ENCODE assay signal across 43 cellular contexts in the genomic region with DNA sequence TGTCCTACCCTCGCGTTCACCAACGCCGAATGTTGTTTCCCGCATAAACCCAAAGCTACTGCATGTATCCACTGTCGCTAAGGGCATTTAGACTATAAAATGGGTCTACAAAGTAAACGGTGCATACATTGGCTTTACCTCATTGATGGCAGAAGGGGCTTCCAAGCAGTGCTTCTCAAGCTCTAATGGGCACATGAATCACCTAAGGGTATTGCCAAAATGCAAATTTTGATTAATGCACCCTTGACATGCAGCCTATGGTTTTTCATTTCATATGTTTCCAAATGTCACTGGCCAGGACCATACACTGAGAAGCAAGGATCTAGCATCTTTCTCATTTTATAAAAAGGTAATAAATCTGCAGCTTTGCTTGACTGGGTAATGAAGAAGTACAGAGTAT. TPM values are rescaled to one million over a fixed set of nuclear protein-coding genes. Genes with fewer than 3 reads are reported as not detected.
"Had no signal": no experiment of that assay in that cellular context is flagged by ENCODE, and none has a peak within 500 bp of the region (broad histone marks: within the 10 kb centered on the region; RNA-seq: fewer than 3 reads in every experiment).

No MANE protein-coding gene starts in this region.

- ATAC-seq: activated naive CD4-positive, alpha-beta T cell treated with anti-CD3 and anti-CD28 coated beads, Interleukin-2, amount 50 U/mL, for 72 hours; activated naive CD8-positive, alpha-beta T cell treated with anti-CD3 and anti-CD28 coated beads, Interleukin-2, amount 50 U/mL, for 24 hours; activated T-cell treated with anti-CD3 and anti-CD28 coated beads, Interleukin-2, amount 50 U/mL, for 4 hours; activated T-cell treated with anti-CD3 and anti-CD28 coated beads, Interleukin-2, amount 50 U/mL, for 72 hours; activated T-helper 17 cell treated with anti-CD3 and anti-CD28 coated beads, Interleukin-2, amount 50 U/mL, for 72 hours; body of pancreas had no signal

- H3K27me3 ChIP-seq: adrenal gland, ascending aorta, body of pancreas, brain microvascular endothelial cell, breast epithelium, cardiac muscle cell had no signal

- H3K9me3 ChIP-seq: adrenal gland, ascending aorta, body of pancreas, breast epithelium had no signal

- H3K9me3 Mint-ChIP-seq: activated naive CD4-positive, alpha-beta T cell treated with anti-CD3 and anti-CD28 coated beads for 36 hours; activated naive CD4-positive, alpha-beta T cell treated with anti-CD3 and anti-CD28 coated beads, Interleukin-2, amount 50 U/mL, for 72 hours; activated naive CD8-positive, alpha-beta T cell treated with anti-CD3 and anti-CD28 coated beads for 36 hours; activated naive CD8-positive, alpha-beta T cell treated with anti-CD3 and anti-CD28 coated beads, Interleukin-2, amount 10 ng/mL, durations not matched to agents 7 days and 5 days; activated T-cell treated with anti-CD3 and anti-CD28 coated beads, Interleukin-2, amount 50 U/mL, for 24 hours; activated T-cell treated with anti-CD3 and anti-CD28 coated beads, Interleukin-2, amount 50 U/mL, for 4 hours; activated T-cell treated with anti-CD3 and anti-CD28 coated beads, Interleukin-2, amount 50 U/mL, for 72 hours; activated T-helper 1 cell treated with anti-CD3 and anti-CD28 coated beads, Interleukin-12 subunit alpha, Interleukin-12 subunit beta, Interleukin-2, Interleukin-4 antibody, amounts not matched to agents 30 ng/mL and 10 ng/mL and 1 ng/mL, durations not matched to agents 14 hours and 24 hours and 36 hours; activated T-helper 2 cell treated with anti-CD3 and anti-CD28 coated beads, Interferon-gamma antibody, Interleukin-2, Interleukin-4, amounts not matched to agents 10 μg/mL and 5 μg/mL and 100 μg/mL, durations not matched to agents 14 hours and 24 hours and 36 hours had no signal

- H3K27ac ChIP-seq: adrenal gland, ascending aorta, body of pancreas, brain microvascular endothelial cell, breast epithelium, cardiac muscle cell had no signal

- H3K4me1 ChIP-seq: adrenal gland, ascending aorta, body of pancreas, breast epithelium had no signal

- H3K27me3 Mint-ChIP-seq: activated naive CD4-positive, alpha-beta T cell treated with anti-CD3 and anti-CD28 coated beads, Interleukin-2, amount 10 ng/mL, durations not matched to agents 7 days and 5 days; activated naive CD4-positive, alpha-beta T cell treated with anti-CD3 and anti-CD28 coated beads, Interleukin-2, amount 50 U/mL, for 24 hours; activated naive CD8-positive, alpha-beta T cell treated with anti-CD3 and anti-CD28 coated beads for 36 hours; activated naive CD8-positive, alpha-beta T cell treated with anti-CD3 and anti-CD28 coated beads, Interleukin-2, amount 10 ng/mL, durations not matched to agents 7 days and 5 days; activated naive CD8-positive, alpha-beta T cell treated with anti-CD3 and anti-CD28 coated beads, Interleukin-2, amount 50 U/mL, for 24 hours; activated T-cell treated with anti-CD3 and anti-CD28 coated beads, Interleukin-2, amount 50 U/mL, for 24 hours; brain; central memory CD8-positive, alpha-beta T cell had no signal

- H3K27ac Mint-ChIP-seq: activated naive CD4-positive, alpha-beta T cell treated with anti-CD3 and anti-CD28 coated beads for 36 hours; activated naive CD4-positive, alpha-beta T cell treated with anti-CD3 and anti-CD28 coated beads, Interleukin-2, amount 10 ng/mL, durations not matched to agents 7 days and 5 days; activated naive CD4-positive, alpha-beta T cell treated with anti-CD3 and anti-CD28 coated beads, Interleukin-2, amount 50 U/mL, for 24 hours; activated naive CD4-positive, alpha-beta T cell treated with anti-CD3 and anti-CD28 coated beads, Interleukin-2, amount 50 U/mL, for 72 hours; activated naive CD8-positive, alpha-beta T cell; activated naive CD8-positive, alpha-beta T cell treated with anti-CD3 and anti-CD28 coated beads for 36 hours; activated naive CD8-positive, alpha-beta T cell treated with anti-CD3 and anti-CD28 coated beads, Interleukin-2, amount 10 ng/mL, durations not matched to agents 7 days and 5 days; activated naive CD8-positive, alpha-beta T cell treated with anti-CD3 and anti-CD28 coated beads, Interleukin-2, amount 50 U/mL, for 24 hours; activated T-cell treated with anti-CD3 and anti-CD28 coated beads, Interleukin-2, amount 50 U/mL, for 24 hours; activated T-cell treated with anti-CD3 and anti-CD28 coated beads, Interleukin-2, amount 50 U/mL, for 72 hours; activated T-helper 1 cell treated with anti-CD3 and anti-CD28 coated beads, Interleukin-12 subunit alpha, Interleukin-12 subunit beta, Interleukin-2, Interleukin-4 antibody, amounts not matched to agents 30 ng/mL and 10 ng/mL and 1 ng/mL, durations not matched to agents 14 hours and 24 hours and 36 hours; activated T-helper 17 cell treated with anti-CD3 and anti-CD28 coated beads, Interleukin-2, amount 50 U/mL, for 72 hours; activated T-helper 2 cell treated with anti-CD3 and anti-CD28 coated beads, Interferon-gamma antibody, Interleukin-2, Interleukin-4, amounts not matched to agents 10 μg/mL and 5 μg/mL and 100 μg/mL, durations not matched to agents 14 hours and 24 hours and 36 hours; brain had no signal

- DNase-seq: activated effector memory CD4-positive, alpha-beta T cell treated with anti-CD3 and anti-CD28 coated beads, Interleukin-2, amount 50 U/mL, for 16 hours; activated effector memory CD4-positive, alpha-beta T cell treated with Interleukin-2 at 50 U/mL for 16 hours; activated gamma-delta T cell; activated gamma-delta T cell treated with Interleukin-2 at 50 U/mL for 16 hours; activated naive CD4-positive, alpha-beta T cell; activated naive CD4-positive, alpha-beta T cell treated with anti-CD3 and anti-CD28 coated beads for 36 hours; activated naive CD4-positive, alpha-beta T cell treated with anti-CD3 and anti-CD28 coated beads, Interleukin-2, amount 10 ng/mL, durations not matched to agents 7 days and 5 days; activated naive CD4-positive, alpha-beta T cell treated with anti-CD3 and anti-CD28 coated beads, Interleukin-2, amount 50 U/mL, for 16 hours; activated naive CD8-positive, alpha-beta T cell treated with anti-CD3 and anti-CD28 coated beads for 36 hours; activated naive CD8-positive, alpha-beta T cell treated with anti-CD3 and anti-CD28 coated beads, Interleukin-2, amount 10 ng/mL, durations not matched to agents 7 days and 5 days; activated naive CD8-positive, alpha-beta T cell treated with anti-CD3 and anti-CD28 coated beads, Interleukin-2, amount 50 U/mL, for 24 hours; activated T-cell treated with anti-CD3 and anti-CD28 coated beads, Interleukin-2, amount 50 U/mL, for 1 hour; activated T-cell treated with anti-CD3 and anti-CD28 coated beads, Interleukin-2, amount 50 U/mL, for 24 hours; activated T-cell treated with anti-CD3 and anti-CD28 coated beads, Interleukin-2, amount 50 U/mL, for 4 hours; activated T-cell treated with anti-CD3 and anti-CD28 coated beads, Interleukin-2, amount 50 U/mL, for 48 hours; activated T-cell treated with anti-CD3 and anti-CD28 coated beads, Interleukin-2, amount 50 U/mL, for 72 hours; adrenal gland; amniotic stem cell; amygdala; anterior cingulate cortex; aorta; body of pancreas; brain microvascular endothelial cell; caudate nucleus; central memory CD4-positive, alpha-beta T cell; cerebellar nuclear complex had no signal

- H3K4me3 Mint-ChIP-seq: activated naive CD4-positive, alpha-beta T cell treated with anti-CD3 and anti-CD28 coated beads for 36 hours; activated naive CD4-positive, alpha-beta T cell treated with anti-CD3 and anti-CD28 coated beads, Interleukin-2, amount 10 ng/mL, durations not matched to agents 7 days and 5 days; activated naive CD4-positive, alpha-beta T cell treated with anti-CD3 and anti-CD28 coated beads, Interleukin-2, amount 50 U/mL, for 24 hours; activated naive CD8-positive, alpha-beta T cell; activated naive CD8-positive, alpha-beta T cell treated with anti-CD3 and anti-CD28 coated beads for 36 hours; activated naive CD8-positive, alpha-beta T cell treated with anti-CD3 and anti-CD28 coated beads, Interleukin-2, amount 10 ng/mL, durations not matched to agents 7 days and 5 days; activated naive CD8-positive, alpha-beta T cell treated with anti-CD3 and anti-CD28 coated beads, Interleukin-2, amount 50 U/mL, for 24 hours; activated T-cell treated with anti-CD3 and anti-CD28 coated beads, Interleukin-2, amount 50 U/mL, for 24 hours; activated T-cell treated with anti-CD3 and anti-CD28 coated beads, Interleukin-2, amount 50 U/mL, for 4 hours; activated T-cell treated with anti-CD3 and anti-CD28 coated beads, Interleukin-2, amount 50 U/mL, for 72 hours; activated T-helper 1 cell treated with anti-CD3 and anti-CD28 coated beads, Interleukin-12 subunit alpha, Interleukin-12 subunit beta, Interleukin-2, Interleukin-4 antibody, amounts not matched to agents 30 ng/mL and 10 ng/mL and 1 ng/mL, durations not matched to agents 14 hours and 24 hours and 36 hours; activated T-helper 17 cell treated with anti-CD3 and anti-CD28 coated beads, Interleukin-2, amount 50 U/mL, for 72 hours; brain; central memory CD8-positive, alpha-beta T cell had no signal

- H3K36me3 Mint-ChIP-seq: activated naive CD4-positive, alpha-beta T cell treated with anti-CD3 and anti-CD28 coated beads, Interleukin-2, amount 10 ng/mL, durations not matched to agents 7 days and 5 days; activated naive CD4-positive, alpha-beta T cell treated with anti-CD3 and anti-CD28 coated beads, Interleukin-2, amount 50 U/mL, for 24 hours; activated naive CD4-positive, alpha-beta T cell treated with anti-CD3 and anti-CD28 coated beads, Interleukin-2, amount 50 U/mL, for 72 hours; activated naive CD8-positive, alpha-beta T cell; activated naive CD8-positive, alpha-beta T cell treated with anti-CD3 and anti-CD28 coated beads for 36 hours; activated naive CD8-positive, alpha-beta T cell treated with anti-CD3 and anti-CD28 coated beads, Interleukin-2, amount 10 ng/mL, durations not matched to agents 7 days and 5 days; brain had no signal

- H3K36me3 ChIP-seq: adrenal gland, ascending aorta, brain microvascular endothelial cell, breast epithelium, cardiac muscle cell had no signal

- H3K4me3 ChIP-seq: adrenal gland, ascending aorta, body of pancreas, breast epithelium, cardiac muscle cell had no signal

- H3K4me1 Mint-ChIP-seq: activated naive CD4-positive, alpha-beta T cell treated with anti-CD3 and anti-CD28 coated beads, Interleukin-2, amount 10 ng/mL, durations not matched to agents 7 days and 5 days; activated naive CD4-positive, alpha-beta T cell treated with anti-CD3 and anti-CD28 coated beads, Interleukin-2, amount 50 U/mL, for 24 hours; activated naive CD8-positive, alpha-beta T cell treated with anti-CD3 and anti-CD28 coated beads for 36 hours; activated naive CD8-positive, alpha-beta T cell treated with anti-CD3 and anti-CD28 coated beads, Interleukin-2, amount 10 ng/mL, durations not matched to agents 7 days and 5 days; activated naive CD8-positive, alpha-beta T cell treated with anti-CD3 and anti-CD28 coated beads, Interleukin-2, amount 50 U/mL, for 24 hours; activated T-helper 17 cell treated with anti-CD3 and anti-CD28 coated beads, Interleukin-2, amount 50 U/mL, for 72 hours; brain; central memory CD8-positive, alpha-beta T cell had no signal

RNA-seq across cellular contexts. Expression of a gene that starts 2.7 kb away (rescaled TPM):
- total RNA-seq: activated naive CD4-positive, alpha-beta T cell treated with anti-CD3 and anti-CD28 coated beads for 36 hours; activated naive CD4-positive, alpha-beta T cell treated with anti-CD3 and anti-CD28 coated beads, Interleukin-2, amount 50 U/mL, for 72 hours; activated naive CD8-positive, alpha-beta T cell treated with anti-CD3 and anti-CD28 coated beads for 36 hours; activated naive CD8-positive, alpha-beta T cell treated with anti-CD3 and anti-CD28 coated beads, Interleukin-2, amount 10 ng/mL, durations not matched to agents 7 days and 5 days; activated T-cell treated with anti-CD3 and anti-CD28 coated beads, Interleukin-2, amount 50 U/mL, for 4 hours; activated T-cell treated with anti-CD3 and anti-CD28 coated beads, Interleukin-2, amount 50 U/mL, for 72 hours; activated T-helper 1 cell treated with anti-CD3 and anti-CD28 coated beads, Interleukin-12 subunit alpha, Interleukin-12 subunit beta, Interleukin-2, Interleukin-4 antibody, amounts not matched to agents 30 ng/mL and 10 ng/mL and 1 ng/mL, durations not matched to agents 14 hours and 24 hours and 36 hours; activated T-helper 17 cell treated with anti-CD3 and anti-CD28 coated beads, Interleukin-2, amount 50 U/mL, for 72 hours; activated T-helper 2 cell treated with anti-CD3 and anti-CD28 coated beads, Interferon-gamma antibody, Interleukin-2, Interleukin-4, amounts not matched to agents 10 μg/mL and 5 μg/mL and 100 μg/mL, durations not matched to agents 14 hours and 24 hours and 36 hours; adrenal gland; aorta; ascending aorta; astrocyte; body of pancreas; breast epithelium; bronchial epithelial cell; cardiac muscle cell; cardiac septum; cerebellum; chondrocyte had no signal
- polyA plus RNA-seq: adipose tissue, adrenal gland, aorta, cardiac muscle cell had no signal

RNA-seq across cellular contexts. Expression of a gene that starts 24.7 kb away (rescaled TPM):
- total RNA-seq: activated naive CD4-positive, alpha-beta T cell treated with anti-CD3 and anti-CD28 coated beads for 36 hours; activated naive CD4-positive, alpha-beta T cell treated with anti-CD3 and anti-CD28 coated beads, Interleukin-2, amount 50 U/mL, for 72 hours; activated naive CD8-positive, alpha-beta T cell treated with anti-CD3 and anti-CD28 coated beads for 36 hours; activated naive CD8-positive, alpha-beta T cell treated with anti-CD3 and anti-CD28 coated beads, Interleukin-2, amount 10 ng/mL, durations not matched to agents 7 days and 5 days; activated T-cell treated with anti-CD3 and anti-CD28 coated beads, Interleukin-2, amount 50 U/mL, for 4 hours; activated T-cell treated with anti-CD3 and anti-CD28 coated beads, Interleukin-2, amount 50 U/mL, for 72 hours; activated T-helper 1 cell treated with anti-CD3 and anti-CD28 coated beads, Interleukin-12 subunit alpha, Interleukin-12 subunit beta, Interleukin-2, Interleukin-4 antibody, amounts not matched to agents 30 ng/mL and 10 ng/mL and 1 ng/mL, durations not matched to agents 14 hours and 24 hours and 36 hours; activated T-helper 17 cell treated with anti-CD3 and anti-CD28 coated beads, Interleukin-2, amount 50 U/mL, for 72 hours; activated T-helper 2 cell treated with anti-CD3 and anti-CD28 coated beads, Interferon-gamma antibody, Interleukin-2, Interleukin-4, amounts not matched to agents 10 μg/mL and 5 μg/mL and 100 μg/mL, durations not matched to agents 14 hours and 24 hours and 36 hours; ascending aorta; astrocyte; bronchial epithelial cell; cardiac muscle cell; cardiac septum; cerebellum; chondrocyte had no signal
- polyA plus RNA-seq: adipose tissue, adrenal gland, aorta, cardiac muscle cell had no signal

RNA-seq across cellular contexts. Expression of a gene that starts 34.2 kb away (rescaled TPM):
- total RNA-seq: activated naive CD4-positive, alpha-beta T cell treated with anti-CD3 and anti-CD28 coated beads for 36 hours; activated naive CD4-positive, alpha-beta T cell treated with anti-CD3 and anti-CD28 coated beads, Interleukin-2, amount 50 U/mL, for 72 hours; activated naive CD8-positive, alpha-beta T cell treated with anti-CD3 and anti-CD28 coated beads for 36 hours; activated naive CD8-positive, alpha-beta T cell treated with anti-CD3 and anti-CD28 coated beads, Interleukin-2, amount 10 ng/mL, durations not matched to agents 7 days and 5 days; activated T-cell treated with anti-CD3 and anti-CD28 coated beads, Interleukin-2, amount 50 U/mL, for 4 hours; activated T-cell treated with anti-CD3 and anti-CD28 coated beads, Interleukin-2, amount 50 U/mL, for 72 hours; activated T-helper 1 cell treated with anti-CD3 and anti-CD28 coated beads, Interleukin-12 subunit alpha, Interleukin-12 subunit beta, Interleukin-2, Interleukin-4 antibody, amounts not matched to agents 30 ng/mL and 10 ng/mL and 1 ng/mL, durations not matched to agents 14 hours and 24 hours and 36 hours; activated T-helper 17 cell treated with anti-CD3 and anti-CD28 coated beads, Interleukin-2, amount 50 U/mL, for 72 hours; activated T-helper 2 cell treated with anti-CD3 and anti-CD28 coated beads, Interferon-gamma antibody, Interleukin-2, Interleukin-4, amounts not matched to agents 10 μg/mL and 5 μg/mL and 100 μg/mL, durations not matched to agents 14 hours and 24 hours and 36 hours; adrenal gland; aorta; ascending aorta; astrocyte; body of pancreas; breast epithelium; bronchial epithelial cell; cardiac muscle cell; cardiac septum; cerebellum; chondrocyte had no signal
- polyA plus RNA-seq: adipose tissue, adrenal gland, aorta, cardiac muscle cell had no signal

RNA-seq across cellular contexts. Expression of a gene that starts 34.2 kb away (rescaled TPM):
- total RNA-seq: activated naive CD4-positive, alpha-beta T cell treated with anti-CD3 and anti-CD28 coated beads for 36 hours; activated naive CD4-positive, alpha-beta T cell treated with anti-CD3 and anti-CD28 coated beads, Interleukin-2, amount 50 U/mL, for 72 hours; activated naive CD8-positive, alpha-beta T cell treated with anti-CD3 and anti-CD28 coated beads for 36 hours; activated naive CD8-positive, alpha-beta T cell treated with anti-CD3 and anti-CD28 coated beads, Interleukin-2, amount 10 ng/mL, durations not matched to agents 7 days and 5 days; activated T-cell treated with anti-CD3 and anti-CD28 coated beads, Interleukin-2, amount 50 U/mL, for 4 hours; activated T-cell treated with anti-CD3 and anti-CD28 coated beads, Interleukin-2, amount 50 U/mL, for 72 hours; activated T-helper 1 cell treated with anti-CD3 and anti-CD28 coated beads, Interleukin-12 subunit alpha, Interleukin-12 subunit beta, Interleukin-2, Interleukin-4 antibody, amounts not matched to agents 30 ng/mL and 10 ng/mL and 1 ng/mL, durations not matched to agents 14 hours and 24 hours and 36 hours; activated T-helper 17 cell treated with anti-CD3 and anti-CD28 coated beads, Interleukin-2, amount 50 U/mL, for 72 hours; activated T-helper 2 cell treated with anti-CD3 and anti-CD28 coated beads, Interferon-gamma antibody, Interleukin-2, Interleukin-4, amounts not matched to agents 10 μg/mL and 5 μg/mL and 100 μg/mL, durations not matched to agents 14 hours and 24 hours and 36 hours; adrenal gland; aorta; ascending aorta; astrocyte; body of pancreas; breast epithelium; bronchial epithelial cell; cardiac muscle cell; cardiac septum; cerebellum; chondrocyte had no signal
- polyA plus RNA-seq: adipose tissue, adrenal gland, aorta, cardiac muscle cell had no signal

RNA-seq across cellular contexts. Expression of a gene that starts 46.6 kb away (rescaled TPM):
- total RNA-seq: activated naive CD4-positive, alpha-beta T cell treated with anti-CD3 and anti-CD28 coated beads for 36 hours; activated naive CD4-positive, alpha-beta T cell treated with anti-CD3 and anti-CD28 coated beads, Interleukin-2, amount 50 U/mL, for 72 hours; activated naive CD8-positive, alpha-beta T cell treated with anti-CD3 and anti-CD28 coated beads for 36 hours; activated naive CD8-positive, alpha-beta T cell treated with anti-CD3 and anti-CD28 coated beads, Interleukin-2, amount 10 ng/mL, durations not matched to agents 7 days and 5 days; activated T-cell treated with anti-CD3 and anti-CD28 coated beads, Interleukin-2, amount 50 U/mL, for 4 hours; activated T-cell treated with anti-CD3 and anti-CD28 coated beads, Interleukin-2, amount 50 U/mL, for 72 hours; activated T-helper 1 cell treated with anti-CD3 and anti-CD28 coated beads, Interleukin-12 subunit alpha, Interleukin-12 subunit beta, Interleukin-2, Interleukin-4 antibody, amounts not matched to agents 30 ng/mL and 10 ng/mL and 1 ng/mL, durations not matched to agents 14 hours and 24 hours and 36 hours; activated T-helper 17 cell treated with anti-CD3 and anti-CD28 coated beads, Interleukin-2, amount 50 U/mL, for 72 hours; activated T-helper 2 cell treated with anti-CD3 and anti-CD28 coated beads, Interferon-gamma antibody, Interleukin-2, Interleukin-4, amounts not matched to agents 10 μg/mL and 5 μg/mL and 100 μg/mL, durations not matched to agents 14 hours and 24 hours and 36 hours; adrenal gland; aorta; ascending aorta; astrocyte; body of pancreas; breast epithelium; bronchial epithelial cell; cardiac muscle cell; cardiac septum; cerebellum; chondrocyte had no signal
- polyA plus RNA-seq: adipose tissue, adrenal gland, aorta, cardiac muscle cell had no signal
